1 cellular context compared by ENCODE assay signal in the genomic region with DNA sequence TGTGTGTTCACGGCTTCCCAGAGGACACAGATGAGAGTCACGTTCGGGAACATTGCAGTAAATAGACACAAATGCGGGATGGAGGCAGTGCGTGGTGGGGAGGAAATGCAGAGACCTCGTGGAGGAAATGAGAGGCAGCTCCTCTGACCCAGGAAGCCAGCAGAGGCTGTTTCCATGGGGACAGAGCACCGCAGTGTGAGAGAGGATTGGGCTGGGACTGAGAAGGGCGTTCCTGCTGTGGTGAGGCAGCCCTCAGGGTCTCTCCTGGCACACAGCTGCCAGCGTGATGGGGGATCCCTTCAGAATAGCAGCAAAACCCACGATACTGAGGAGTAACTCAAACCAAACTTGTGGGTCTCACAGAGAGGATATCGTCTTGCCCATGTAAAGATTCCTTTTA.
TF ChIP-seq lines count a peak whose summit lies in the region.

No MANE protein-coding gene starts in this region.

TF ChIP-seq in WTC11, 78 proteins besides CTCF, POLR2A, EP300 and RAD21 (continued from another document):
- TF ChIP-seq ZSCAN18 (CRISPR knock-in tag; IDR thresholded peaks at IDR 0.05) = no peak
- no peak for TF ChIP-seq ZNF281 (CRISPR knock-in tag; IDR thresholded peaks at IDR 0.05)
- TF ChIP-seq IRF2 (CRISPR knock-in tag; IDR thresholded peaks at IDR 0.05; ENCODE audit: borderline replicate concordance, low read depth) = no peak
- TF ChIP-seq, protein P1, sequence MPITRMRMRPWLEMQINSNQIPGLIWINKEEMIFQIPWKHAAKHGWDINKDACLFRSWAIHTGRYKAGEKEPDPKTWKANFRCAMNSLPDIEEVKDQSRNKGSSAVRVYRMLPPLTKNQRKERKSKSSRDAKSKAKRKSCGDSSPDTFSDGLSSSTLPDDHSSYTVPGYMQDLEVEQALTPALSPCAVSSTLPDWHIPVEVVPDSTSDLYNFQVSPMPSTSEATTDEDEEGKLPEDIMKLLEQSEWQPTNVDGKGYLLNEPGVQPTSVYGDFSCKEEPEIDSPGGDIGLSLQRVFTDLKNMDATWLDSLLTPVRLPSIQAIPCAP (CRISPR knock-in tag; IDR thresholded peaks at IDR 0.05) = no peak
